ENCODE assay signal across 1 cellular context in genomic region chr7:142585425-142585824, GRCh38.
TF ChIP-seq lines count a peak whose summit lies in the region.

No MANE protein-coding gene starts in this region.

TF ChIP-seq in GM12878, 131 proteins besides CTCF, POLR2A, EP300 and RAD21 (continued from another document):
- no peak for TF ChIP-seq GABPA (IDR thresholded peaks at IDR 0.05; ENCODE audit: low read depth)
- no peak for TF ChIP-seq ZNF274 (IDR thresholded peaks at IDR 0.05; ENCODE audit: insufficient read depth, insufficient read length)
- TF ChIP-seq RAD51 (IDR thresholded peaks at IDR 0.05) = no peak
- TF ChIP-seq MTA3 (IDR thresholded peaks at IDR 0.05; ENCODE audit: borderline replicate concordance, low read length) = no peak
